20 cellular contexts compared by ENCODE assay signal in the genomic region with DNA sequence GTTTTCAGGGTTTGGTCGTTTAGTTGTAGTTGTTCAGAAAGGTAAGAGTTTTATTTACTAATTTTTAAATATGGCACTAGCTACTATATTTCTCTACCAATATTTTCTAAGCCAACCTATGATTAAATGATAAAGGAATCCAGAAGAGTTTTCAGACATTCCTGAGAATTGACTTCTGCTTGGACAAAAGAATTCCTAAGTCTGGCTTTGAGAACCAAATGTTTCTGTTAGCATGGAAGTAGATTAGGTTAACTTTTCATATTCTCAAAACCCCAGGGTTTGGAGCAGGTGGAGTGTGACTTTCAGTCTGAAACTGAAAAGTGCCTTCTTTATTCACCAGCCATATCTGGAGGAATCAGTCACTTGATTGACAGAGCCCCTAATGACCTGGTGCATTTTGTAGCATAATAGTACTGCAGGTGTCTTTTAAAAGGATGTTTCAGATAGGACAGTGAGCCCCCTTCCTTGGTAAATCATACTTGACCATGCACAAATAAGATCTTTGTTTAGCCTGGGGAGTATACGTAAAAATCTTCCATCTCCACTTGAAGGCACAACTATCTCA.
"Had no signal": no experiment of that assay in that cellular context is flagged by ENCODE, and none has a peak within 500 bp of the region (broad histone marks: within the 10 kb centered on the region; RNA-seq: fewer than 3 reads in every experiment).

No MANE protein-coding gene starts in this region.

- H3K4me3 ChIP-seq: coronary artery, lower lobe of right lung, sigmoid colon, stomach, testis, upper lobe of right lung had no signal

- FAIRE-seq: endothelial cell of umbilical vein had no signal

- H3K27me3 ChIP-seq: sigmoid colon, stomach, testis, upper lobe of right lung had no signal

- DNase-seq: activated CD4-positive, alpha-beta memory T cell treated with anti-CD3 and anti-CD28 coated beads for 36 hours; activated CD4-positive, alpha-beta T cell treated with anti-CD3 and anti-CD28 coated beads for 1 hour; activated CD8-positive, alpha-beta memory T cell treated with anti-CD3 and anti-CD28 coated beads, Interleukin-2, amount 10 ng/mL, durations not matched to agents 7 days and 5 days; activated naive CD4-positive, alpha-beta T cell treated with anti-CD3 and anti-CD28 coated beads, Interleukin-2, amount 10 ng/mL, durations not matched to agents 7 days and 5 days; activated T-cell treated with anti-CD3 and anti-CD28 coated beads, Interleukin-2, amount 50 U/mL, for 1 hour; caudate nucleus; foreskin fibroblast; left cardiac atrium; lower lobe of right lung; sigmoid colon; stimulated activated CD4-positive, alpha-beta T cell treated with anti-CD3 and anti-CD28 coated beads, Interleukin-12 subunit alpha, Interleukin-12 subunit beta, amount 100 ng/mL, for 4 hours; stimulated activated CD4-positive, alpha-beta T cell treated with anti-CD3 and anti-CD28 coated beads, Interleukin-2, amount 100 ng/mL, for 24 hours; stomach; T-helper 1 cell; T1000; testis; upper lobe of right lung had no signal

- H3K27ac ChIP-seq: coronary artery, lower lobe of right lung, sigmoid colon, stomach, testis, upper lobe of right lung, VCaP had no signal

- H3K9me3 ChIP-seq: lower lobe of right lung, sigmoid colon, stomach, testis, upper lobe of right lung had no signal

- H3K36me3 ChIP-seq: lower lobe of right lung, sigmoid colon, stomach, upper lobe of right lung had no signal

- H3K4me1 ChIP-seq: lower lobe of right lung, sigmoid colon, stomach, testis, upper lobe of right lung had no signal

- ATAC-seq: activated CD8-positive, alpha-beta memory T cell treated with anti-CD3 and anti-CD28 coated beads, Interleukin-2, amount 10 ng/mL, durations not matched to agents 7 days and 5 days; left cardiac atrium; lower lobe of right lung; upper lobe of right lung had no signal
